14 cellular contexts compared by ENCODE assay signal in the genomic region with DNA sequence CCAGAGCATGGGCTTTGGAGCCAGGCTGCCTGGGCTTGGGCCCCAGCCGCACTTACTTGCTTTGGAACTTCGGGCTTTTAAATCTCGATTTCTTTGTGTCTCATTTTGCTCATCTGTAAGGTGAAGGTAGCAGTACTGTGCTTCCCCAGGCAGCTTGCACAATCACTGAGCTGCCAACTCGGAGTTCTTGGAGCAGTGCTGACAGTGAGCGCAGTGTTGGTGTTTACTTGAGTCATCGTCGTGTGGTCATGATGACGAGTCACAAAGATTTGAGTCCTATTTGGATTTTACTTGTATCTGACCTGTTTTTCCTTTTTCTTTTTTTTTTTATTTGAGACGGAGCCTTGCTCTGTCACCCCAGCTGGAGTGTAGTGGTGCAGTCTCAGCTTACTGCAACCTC. TPM values are rescaled to one million over a fixed set of nuclear protein-coding genes. Genes with fewer than 3 reads are reported as not detected.
A peak's percentile ranks its signal among the peaks of the same experiment; 100 is the strongest.
DNase-seq lines count a peak whose midpoint lies in the region; ATAC-seq and TF ChIP-seq lines count a peak whose summit lies in the region.
"Had no signal": no experiment of that assay in that cellular context is flagged by ENCODE, and none has a peak within 500 bp of the region (broad histone marks: within the 10 kb centered on the region; RNA-seq: fewer than 3 reads in every experiment).

No MANE protein-coding gene starts in this region.

- peak overlapping the region; percentile 61 for H3K27ac Mint-ChIP-seq in activated naive CD4-positive, alpha-beta T cell treated with anti-CD3 and anti-CD28 coated beads, Interleukin-2, amount 10 ng/mL, durations not matched to agents 7 days and 5 days
- no peak overlapping the region for H3K27ac Mint-ChIP-seq in CD8-positive, alpha-beta T cell
- H3K27ac Mint-ChIP-seq in activated CD8-positive, alpha-beta T cell treated with anti-CD3 and anti-CD28 coated beads, Interleukin-2, amount 10 ng/mL, durations not matched to agents 7 days and 5 days: no peak overlapping the region
- H3K27ac Mint-ChIP-seq: activated naive CD8-positive, alpha-beta T cell; T-helper 2 cell treated with Interferon-gamma antibody and Interleukin-4, amounts not matched to agents 5 μg/mL and 100 μg/mL, for 36 hours had no signal

- in situ Hi-C loops in KBM-7 (cut with MboI; ENCODE audit: low pct_unique_long_range_greater_than_20kb, low sequenced_read_pairs): loop anchor here (25.0 kb wide), 1 partner anchor 245 kb away; no protein-coding TSS in a partner anchor

- H3K4me2 ChIP-seq in fibroblast of lung (ENCODE audit: extremely low read depth, insufficient read depth, low read length): peak overlapping the region; percentile 8

- no peaks in the 10 kb centered on the region for H3K9me3 ChIP-seq in fibroblast of lung (ENCODE audit: control insufficient read depth, insufficient read depth, low read depth, low read length)
- H3K9me3 ChIP-seq in CD8-positive, alpha-beta T cell (ENCODE audit: low read length): no peaks in the 10 kb centered on the region
- H3K9me3 ChIP-seq: psoas muscle had no signal

- no peaks in the 10 kb centered on the region for H3K27me3 Mint-ChIP-seq in activated naive CD4-positive, alpha-beta T cell treated with anti-CD3 and anti-CD28 coated beads, Interleukin-2, amount 10 ng/mL, durations not matched to agents 7 days and 5 days
- no peaks in the 10 kb centered on the region for H3K27me3 Mint-ChIP-seq in CD8-positive, alpha-beta T cell (ENCODE audit: low read depth)
- no peaks in the 10 kb centered on the region for H3K27me3 Mint-ChIP-seq in activated CD8-positive, alpha-beta T cell treated with anti-CD3 and anti-CD28 coated beads, Interleukin-2, amount 10 ng/mL, durations not matched to agents 7 days and 5 days (ENCODE audit: low read depth)
- H3K27me3 Mint-ChIP-seq: activated naive CD8-positive, alpha-beta T cell had no signal

- peak overlapping the region; percentile 24 for H3K27ac ChIP-seq in fibroblast of lung (ENCODE audit: insufficient read depth, low read length)
- no peak overlapping the region for H3K27ac ChIP-seq in CD8-positive, alpha-beta T cell (ENCODE audit: low read depth, low read length)
- H3K27ac ChIP-seq: psoas muscle had no signal

- H3K79me2 ChIP-seq in fibroblast of lung (ENCODE audit: control insufficient read depth, insufficient read depth, low read length): no peaks in the 10 kb centered on the region

- H4K20me1 ChIP-seq in fibroblast of lung (ENCODE audit: control insufficient read depth, extremely low read depth, insufficient read depth, low read length): no peaks in the 10 kb centered on the region

- no peaks in the 10 kb centered on the region for H3K27me3 ChIP-seq in fibroblast of lung (ENCODE audit: control insufficient read depth, insufficient read depth, low read length)
- H3K27me3 ChIP-seq in CD8-positive, alpha-beta T cell (ENCODE audit: insufficient read depth, low read length): no peaks in the 10 kb centered on the region

- H3K4me1 Mint-ChIP-seq in activated naive CD4-positive, alpha-beta T cell treated with anti-CD3 and anti-CD28 coated beads, Interleukin-2, amount 10 ng/mL, durations not matched to agents 7 days and 5 days: no peaks in the 10 kb centered on the region
- H3K4me1 Mint-ChIP-seq in CD8-positive, alpha-beta T cell (ENCODE audit: low read depth): no peaks in the 10 kb centered on the region
- H3K4me1 Mint-ChIP-seq in activated CD8-positive, alpha-beta T cell treated with anti-CD3 and anti-CD28 coated beads, Interleukin-2, amount 10 ng/mL, durations not matched to agents 7 days and 5 days (ENCODE audit: low read depth): no peaks in the 10 kb centered on the region

- peaks cover 5% of the 10 kb centered on the region for H3K4me1 ChIP-seq in fibroblast of lung (ENCODE audit: control insufficient read depth, extremely low read depth, insufficient read depth, low read length)
- H3K4me1 ChIP-seq in CD8-positive, alpha-beta T cell (ENCODE audit: insufficient read depth, low read length): no peaks in the 10 kb centered on the region
- H3K4me1 ChIP-seq: psoas muscle had no signal

- POLR2A ChIA-PET in CD8-positive, alpha-beta T cell (lab: Charles Lee): no interaction called here
- POLR2A ChIA-PET in activated CD8-positive, alpha-beta T cell treated with anti-CD3 and anti-CD28 coated beads, Interleukin-2, amount 10 ng/mL, durations not matched to agents 7 days and 5 days (lab: Charles Lee): no interaction called here

- H3K36me3 ChIP-seq in fibroblast of lung (ENCODE audit: control insufficient read depth, insufficient read depth, low read length): no peaks in the 10 kb centered on the region
- peaks cover 37% of the 10 kb centered on the region for H3K36me3 ChIP-seq in CD8-positive, alpha-beta T cell (ENCODE audit: insufficient read depth, low read length)

- no peaks in the 10 kb centered on the region for H3K9me3 Mint-ChIP-seq in activated naive CD4-positive, alpha-beta T cell treated with anti-CD3 and anti-CD28 coated beads, Interleukin-2, amount 10 ng/mL, durations not matched to agents 7 days and 5 days
- H3K9me3 Mint-ChIP-seq in CD8-positive, alpha-beta T cell: no peaks in the 10 kb centered on the region
- H3K9me3 Mint-ChIP-seq in activated CD8-positive, alpha-beta T cell treated with anti-CD3 and anti-CD28 coated beads, Interleukin-2, amount 10 ng/mL, durations not matched to agents 7 days and 5 days (ENCODE audit: insufficient read depth): no peaks in the 10 kb centered on the region
- H3K9me3 Mint-ChIP-seq: mesothelial cell of epicardium; T-helper 2 cell treated with Interferon-gamma antibody and Interleukin-4, amounts not matched to agents 5 μg/mL and 100 μg/mL, for 36 hours had no signal

- H3K4me3 ChIP-seq in fibroblast of lung (replicated peaks in 1 of 4; ENCODE audit: control extremely low read depth in 1 of 4, insufficient read depth in 1 of 4, low read depth in 3 of 4, low read length in 4 of 4): no peak overlapping the region
- H3K4me3 ChIP-seq in CD8-positive, alpha-beta T cell (ENCODE audit: low read depth, low read length): no peak overlapping the region
- H3K4me3 ChIP-seq: psoas muscle had no signal

- H3K36me3 Mint-ChIP-seq in activated naive CD4-positive, alpha-beta T cell treated with anti-CD3 and anti-CD28 coated beads, Interleukin-2, amount 10 ng/mL, durations not matched to agents 7 days and 5 days: peaks cover 50% of the 10 kb centered on the region
- peaks cover 86% of the 10 kb centered on the region for H3K36me3 Mint-ChIP-seq in CD8-positive, alpha-beta T cell
- H3K36me3 Mint-ChIP-seq in activated CD8-positive, alpha-beta T cell treated with anti-CD3 and anti-CD28 coated beads, Interleukin-2, amount 10 ng/mL, durations not matched to agents 7 days and 5 days (ENCODE audit: low read depth): peaks cover 36% of the 10 kb centered on the region

- H3K4me3 Mint-ChIP-seq in activated naive CD4-positive, alpha-beta T cell treated with anti-CD3 and anti-CD28 coated beads, Interleukin-2, amount 10 ng/mL, durations not matched to agents 7 days and 5 days: no peak overlapping the region
- H3K4me3 Mint-ChIP-seq in CD8-positive, alpha-beta T cell: no peak overlapping the region
- H3K4me3 Mint-ChIP-seq in activated CD8-positive, alpha-beta T cell treated with anti-CD3 and anti-CD28 coated beads, Interleukin-2, amount 10 ng/mL, durations not matched to agents 7 days and 5 days: no peak overlapping the region
- H3K4me3 Mint-ChIP-seq: activated naive CD8-positive, alpha-beta T cell; mesothelial cell of epicardium; T-helper 2 cell treated with Interferon-gamma antibody and Interleukin-4, amounts not matched to agents 5 μg/mL and 100 μg/mL, for 36 hours had no signal

- no peak for DNase-seq in activated naive CD4-positive, alpha-beta T cell treated with anti-CD3 and anti-CD28 coated beads, Interleukin-2, amount 10 ng/mL, durations not matched to agents 7 days and 5 days
- DNase-seq in activated naive CD4-positive, alpha-beta T cell treated with anti-CD3 and anti-CD28 coated beads, Interleukin-2, amount 50 U/mL, for 16 hours: no peak
- DNase-seq in RPMI7951 (ENCODE audit: low read depth): peak; percentile 83
- peak; percentile 87 to 91 for DNase-seq in fibroblast of lung (ENCODE audit: low read depth in 2 of 2)
- DNase-seq in KBM-7: no peak
- no peak for DNase-seq in CD8-positive, alpha-beta T cell
- no peak for DNase-seq in activated CD8-positive, alpha-beta T cell treated with anti-CD3 and anti-CD28 coated beads, Interleukin-2, amount 10 ng/mL, durations not matched to agents 7 days and 5 days
- DNase-seq: NCI-H2029; psoas muscle; stimulated activated CD4-positive, alpha-beta T cell treated with anti-CD3 and anti-CD28 coated beads, Interleukin-4, amount 100 ng/mL, for 24 hours had no signal

- CTCF ChIA-PET in activated naive CD4-positive, alpha-beta T cell treated with anti-CD3 and anti-CD28 coated beads, Interleukin-2, amount 10 ng/mL, durations not matched to agents 7 days and 5 days (lab: Charles Lee): no interaction called here
- CTCF ChIA-PET in CD8-positive, alpha-beta T cell (lab: Charles Lee): interaction anchor here (0.6 to 0.7 kb wide), 2 partner anchors 106 to 173 kb away, joined by 3 to 4 read pairs; no protein-coding TSS in a partner anchor
- CTCF ChIA-PET in activated CD8-positive, alpha-beta T cell treated with anti-CD3 and anti-CD28 coated beads, Interleukin-2, amount 10 ng/mL, durations not matched to agents 7 days and 5 days (lab: Charles Lee): no interaction called here

- intact Hi-C loops in CD8-positive, alpha-beta T cell (cut with DNase I, micrococcal nuclease): no loop called here

- no peak for ATAC-seq in GM18519 (IDR thresholded peaks at IDR 0.05; ENCODE audit: low FRiP score, unreplicated experiment)
- ATAC-seq in CD8-positive, alpha-beta T cell: no peak
- no peak for ATAC-seq in activated CD8-positive, alpha-beta T cell treated with anti-CD3 and anti-CD28 coated beads, Interleukin-2, amount 10 ng/mL, durations not matched to agents 7 days and 5 days

- TF ChIP-seq CTCF in fibroblast of lung (conservative IDR thresholded peaks at IDR 0.05 in 1 of 2, IDR thresholded peaks at IDR 0.05 in 1 of 2; ENCODE audit: low read depth in 1 of 2, low read length in 2 of 2): no peak
- no peak for TF ChIP-seq CTCF in CD8-positive, alpha-beta T cell (IDR thresholded peaks at IDR 0.05)

- no peak overlapping the region for H3K9ac ChIP-seq in fibroblast of lung (ENCODE audit: insufficient read depth, low read length)

- H2AFZ ChIP-seq in fibroblast of lung (ENCODE audit: low read length): no peak overlapping the region

RNA-seq across cellular contexts. Expression of a gene that starts 31.3 kb away (rescaled TPM):
- 19.8 and 24.6 TPM in 2 replicates for total RNA-seq in RPMI7951 (2014; rRNA removed; shearing (Covaris generic))
- 36.0 and 44.8 TPM in 2 replicates for total RNA-seq in fibroblast of lung
- 40.6 and 41.7 TPM in 2 replicates for polyA plus RNA-seq in fibroblast of lung
- polyA plus RNA-seq in fibroblast of lung (2012): 21.5 and 26.8 TPM in 2 replicates
- polyA minus RNA-seq in fibroblast of lung (ENCODE audit: low replicate concordance): 8.9 and 26.6 TPM in 2 replicates
- 10 to 100 TPM; 11.3 to 16.0 TPM for total RNA-seq in CD8-positive, alpha-beta T cell
- 10 to 100 TPM; 35.4 to 36.7 TPM for total RNA-seq in activated CD8-positive, alpha-beta T cell treated with anti-CD3 and anti-CD28 coated beads, Interleukin-2, amount 10 ng/mL, durations not matched to agents 7 days and 5 days

Comparison
In these comparisons a context has a peak if more than half of its experiments do, and no peak if none do; other contexts are left out.
1. DNase-seq: peak in RPMI7951 (single experiment) and fibroblast of lung (2 of 2); none in activated naive CD4-positive, alpha-beta T cell treated with anti-CD3 and anti-CD28 coated beads, Interleukin-2, amount 10 ng/mL, durations not matched to agents 7 days and 5 days (single experiment), activated naive CD4-positive, alpha-beta T cell treated with anti-CD3 and anti-CD28 coated beads, Interleukin-2, amount 50 U/mL, for 16 hours (single experiment), KBM-7 (single experiment), CD8-positive, alpha-beta T cell (0 of 7) and activated CD8-positive, alpha-beta T cell treated with anti-CD3 and anti-CD28 coated beads, Interleukin-2, amount 10 ng/mL, durations not matched to agents 7 days and 5 days (single experiment).